12 cellular contexts compared by ENCODE assay signal in genomic region chr4:33722800-33723511, GRCh38.
A peak's percentile ranks its signal among the peaks of the same experiment; 100 is the strongest.
DNase-seq lines count a peak whose midpoint lies in the region; ATAC-seq and TF ChIP-seq lines count a peak whose summit lies in the region.
"Had no signal": no experiment of that assay in that cellular context is flagged by ENCODE, and none has a peak within 500 bp of the region (broad histone marks: within the 10 kb centered on the region; RNA-seq: fewer than 3 reads in every experiment).

No MANE protein-coding gene starts in this region.

- H3K4me3 ChIP-seq in fibroblast of mammary gland (ENCODE audit: control insufficient read depth, low read depth, low read length) (no peak overlapping the region), aorta (ENCODE audit: low read length in 2 of 2) (no peak overlapping the region)
- H3K4me3 ChIP-seq: upper lobe of left lung had no signal

- TF ChIP-seq CTCF in fibroblast of mammary gland (conservative IDR thresholded peaks at IDR 0.05; ENCODE audit: control insufficient read depth, insufficient read depth, low read depth, low read length): peak; percentile 51

- intact Hi-C loops in left ventricle myocardium superior (cut with micrococcal nuclease): no loop called here
- intact Hi-C loops in Right ventricle myocardium inferior (cut with DNase I): no loop called here
- intact Hi-C loops in aorta (cut with DNase I): no loop called here

- no peaks in the 10 kb centered on the region for H3K27me3 ChIP-seq in aorta (ENCODE audit: control insufficient read depth in 1 of 2, insufficient read depth in 2 of 2, low read length in 1 of 2)
- H3K27me3 ChIP-seq: upper lobe of left lung had no signal

- no peak for DNase-seq in left ventricle myocardium superior
- DNase-seq in Right ventricle myocardium inferior (ENCODE audit: missing footprints): no peak
- DNase-seq in NCI-H69 (lab: John Stamatoyannopoulos, UW): peak; percentile 87
- DNase-seq in fibroblast of mammary gland (ENCODE audit: low read depth): peak; percentile 73
- DNase-seq in aorta: no peak
- DNase-seq in effector CD4-positive, alpha-beta T cell: no peak
- no peak for DNase-seq in LoVo (ENCODE audit: low spot score)
- DNase-seq in stimulated activated CD4-positive, alpha-beta T cell treated with anti-CD3 and anti-CD28 coated beads, Interleukin-2, amount 100 ng/mL, for 24 hours: no peak
- DNase-seq: effector memory CD4-positive, alpha-beta T cell; T-helper 17 cell; upper lobe of left lung had no signal

- WGBS in aorta, 2 donors: 51 to 60% methylated on average over 7 of the region's 7 CpGs

- ATAC-seq in left ventricle myocardium superior: peak; percentile 54
- ATAC-seq in Right ventricle myocardium inferior: no peak
- peak; percentile 72 for ATAC-seq in aorta (ENCODE audit: low FRiP score)
- ATAC-seq: activated naive CD4-positive, alpha-beta T cell treated with anti-CD3 and anti-CD28 coated beads, Interleukin-2, amount 50 U/mL, for 72 hours; T-helper 17 cell had no signal

- H3K4me1 ChIP-seq in aorta (ENCODE audit: control insufficient read depth in 1 of 2, insufficient read depth in 2 of 2, low read length in 2 of 2): no peaks in the 10 kb centered on the region
- H3K4me1 ChIP-seq: upper lobe of left lung had no signal

- H3K36me3 ChIP-seq in aorta (ENCODE audit: control insufficient read depth in 1 of 2, insufficient read depth in 2 of 2, low read length in 1 of 2): no peaks in the 10 kb centered on the region
- H3K36me3 ChIP-seq: upper lobe of left lung had no signal

- no peak overlapping the region for H3K27ac ChIP-seq in aorta (ENCODE audit: low read depth in 1 of 2, low read length in 2 of 2)
- H3K27ac ChIP-seq: upper lobe of left lung had no signal

- H3K9me3 ChIP-seq in aorta (ENCODE audit: control insufficient read depth, low read length): no peaks in the 10 kb centered on the region
- H3K9me3 ChIP-seq: upper lobe of left lung had no signal

Comparison
In these comparisons a context has a peak if more than half of its experiments do, and no peak if none do; other contexts are left out.
1. DNase-seq: peak in NCI-H69 (single experiment) and fibroblast of mammary gland (single experiment); none in left ventricle myocardium superior (single experiment), Right ventricle myocardium inferior (single experiment), aorta (0 of 2), effector CD4-positive, alpha-beta T cell (single experiment), LoVo (single experiment) and stimulated activated CD4-positive, alpha-beta T cell treated with anti-CD3 and anti-CD28 coated beads, Interleukin-2, amount 100 ng/mL, for 24 hours (0 of 2).